2 cellular contexts compared by ENCODE assay signal in the genomic region with DNA sequence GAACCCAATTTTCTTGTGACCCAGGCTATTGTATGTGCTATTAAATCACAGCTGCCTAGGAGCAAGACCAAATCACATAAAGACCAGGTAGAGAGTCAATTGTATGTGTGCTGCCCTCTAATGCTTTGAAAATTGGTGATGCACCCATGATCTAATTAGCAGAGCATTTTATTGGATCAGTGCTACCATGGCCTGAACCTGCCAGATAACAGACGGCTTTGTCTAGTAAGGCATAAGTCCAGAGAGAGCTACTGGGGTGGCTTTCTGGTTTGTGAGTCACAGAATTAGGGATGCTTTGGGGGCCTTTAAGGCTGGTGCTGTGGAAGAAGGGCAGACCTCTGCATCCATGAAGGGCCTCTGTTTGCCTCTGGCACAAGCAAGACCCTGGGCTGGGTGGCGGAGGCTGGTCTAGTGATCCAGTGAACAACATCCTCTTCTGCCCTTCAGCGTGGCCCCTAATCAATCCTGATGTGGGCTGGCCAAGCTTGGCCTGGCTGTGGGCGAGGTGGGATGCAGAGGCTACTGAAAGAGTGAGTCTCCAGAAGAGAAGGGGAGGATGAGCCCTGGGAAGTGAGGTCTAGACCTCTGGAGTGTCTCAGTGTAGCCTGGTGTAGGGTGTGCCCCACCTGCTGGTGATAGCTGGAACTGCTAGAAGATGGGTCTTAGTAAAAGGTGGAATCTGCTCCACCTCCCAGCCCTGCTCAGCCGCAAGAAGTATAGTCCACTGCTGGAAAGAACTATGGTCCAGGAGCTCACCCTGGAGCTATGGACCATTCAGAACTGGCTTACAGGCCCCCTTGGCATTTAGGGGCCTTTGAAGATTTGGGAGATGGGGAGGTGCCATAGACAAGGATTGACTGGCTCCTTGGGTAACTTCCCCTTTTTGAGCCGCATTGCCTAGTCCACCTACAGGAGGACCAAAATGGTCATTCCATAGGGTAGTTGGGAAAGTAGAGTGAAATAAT.
TF ChIP-seq lines count a peak whose summit lies in the region.

No MANE protein-coding gene starts in this region.

TF ChIP-seq in HCT116, 20 proteins besides CTCF, POLR2A, EP300 and RAD21 (continued from another document):
- TF ChIP-seq, protein P1, sequence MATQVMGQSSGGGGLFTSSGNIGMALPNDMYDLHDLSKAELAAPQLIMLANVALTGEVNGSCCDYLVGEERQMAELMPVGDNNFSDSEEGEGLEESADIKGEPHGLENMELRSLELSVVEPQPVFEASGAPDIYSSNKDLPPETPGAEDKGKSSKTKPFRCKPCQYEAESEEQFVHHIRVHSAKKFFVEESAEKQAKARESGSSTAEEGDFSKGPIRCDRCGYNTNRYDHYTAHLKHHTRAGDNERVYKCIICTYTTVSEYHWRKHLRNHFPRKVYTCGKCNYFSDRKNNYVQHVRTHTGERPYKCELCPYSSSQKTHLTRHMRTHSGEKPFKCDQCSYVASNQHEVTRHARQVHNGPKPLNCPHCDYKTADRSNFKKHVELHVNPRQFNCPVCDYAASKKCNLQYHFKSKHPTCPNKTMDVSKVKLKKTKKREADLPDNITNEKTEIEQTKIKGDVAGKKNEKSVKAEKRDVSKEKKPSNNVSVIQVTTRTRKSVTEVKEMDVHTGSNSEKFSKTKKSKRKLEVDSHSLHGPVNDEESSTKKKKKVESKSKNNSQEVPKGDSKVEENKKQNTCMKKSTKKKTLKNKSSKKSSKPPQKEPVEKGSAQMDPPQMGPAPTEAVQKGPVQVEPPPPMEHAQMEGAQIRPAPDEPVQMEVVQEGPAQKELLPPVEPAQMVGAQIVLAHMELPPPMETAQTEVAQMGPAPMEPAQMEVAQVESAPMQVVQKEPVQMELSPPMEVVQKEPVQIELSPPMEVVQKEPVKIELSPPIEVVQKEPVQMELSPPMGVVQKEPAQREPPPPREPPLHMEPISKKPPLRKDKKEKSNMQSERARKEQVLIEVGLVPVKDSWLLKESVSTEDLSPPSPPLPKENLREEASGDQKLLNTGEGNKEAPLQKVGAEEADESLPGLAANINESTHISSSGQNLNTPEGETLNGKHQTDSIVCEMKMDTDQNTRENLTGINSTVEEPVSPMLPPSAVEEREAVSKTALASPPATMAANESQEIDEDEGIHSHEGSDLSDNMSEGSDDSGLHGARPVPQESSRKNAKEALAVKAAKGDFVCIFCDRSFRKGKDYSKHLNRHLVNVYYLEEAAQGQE (IDR thresholded peaks at IDR 0.05; ENCODE audit: low read depth), result no peak
- TF ChIP-seq YY1 (IDR thresholded peaks at IDR 0.05; ENCODE audit: extremely low read depth, insufficient replicate concordance, low read depth, low read length), result no peak
- no peak for TF ChIP-seq ZFX (IDR thresholded peaks at IDR 0.05)
- TF ChIP-seq JUND (IDR thresholded peaks at IDR 0.05), result no peak
- no peak for TF ChIP-seq CEBPB (IDR thresholded peaks at IDR 0.05; ENCODE audit: low read depth)
- no peak for TF ChIP-seq EZH2 (IDR thresholded peaks at IDR 0.05)

TF ChIP-seq in liver, 16 proteins besides CTCF, POLR2A, EP300 and RAD21 (continued from another document):
- TF ChIP-seq, protein P1 (IDR thresholded peaks at IDR 0.05), result no peak
- TF ChIP-seq, protein P2, sequence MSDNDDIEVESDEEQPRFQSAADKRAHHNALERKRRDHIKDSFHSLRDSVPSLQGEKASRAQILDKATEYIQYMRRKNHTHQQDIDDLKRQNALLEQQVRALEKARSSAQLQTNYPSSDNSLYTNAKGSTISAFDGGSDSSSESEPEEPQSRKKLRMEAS (IDR thresholded peaks at IDR 0.05), result no peak
- TF ChIP-seq, protein P3, sequence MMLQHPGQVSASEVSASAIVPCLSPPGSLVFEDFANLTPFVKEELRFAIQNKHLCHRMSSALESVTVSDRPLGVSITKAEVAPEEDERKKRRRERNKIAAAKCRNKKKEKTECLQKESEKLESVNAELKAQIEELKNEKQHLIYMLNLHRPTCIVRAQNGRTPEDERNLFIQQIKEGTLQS (IDR thresholded peaks at IDR 0.05), result no peak
- no peak for TF ChIP-seq SP1 (IDR thresholded peaks at IDR 0.05)
